1 cellular context compared by ENCODE assay signal in genomic region chr18:9102391-9103216, GRCh38.
A peak's percentile ranks its signal among the peaks of the same experiment; 100 is the strongest.
TF ChIP-seq lines count a peak whose summit lies in the region.

NDUFV2 (plus strand) TSS chr18:9102699; CDS start chr18:9102744, 45 bp downstream.

TF ChIP-seq in SK-N-SH, 30 proteins besides CTCF, POLR2A, EP300 and RAD21 (continued from another document):
- TF ChIP-seq PBX3 (IDR thresholded peaks at IDR 0.05) = no peak
- TF ChIP-seq USF2 (IDR thresholded peaks at IDR 0.05; ENCODE audit: borderline replicate concordance, low read depth, low read length) = no peak
- TF ChIP-seq EZH2phosphoT487 (IDR thresholded peaks at IDR 0.05; ENCODE audit: borderline replicate concordance, low read depth) = no peak
- peak; percentile 29; the same call in 1 of the 2 replicates for TF ChIP-seq NRF1 (IDR thresholded peaks at IDR 0.05; ENCODE audit: low read depth, low read length)
- TF ChIP-seq USF1 (IDR thresholded peaks at IDR 0.05; ENCODE audit: borderline replicate concordance, low read depth) = no peak
- TF ChIP-seq YY1 (IDR thresholded peaks at IDR 0.05; ENCODE audit: low read depth) = peak; percentile 90
- TF ChIP-seq FOXJ3 (CRISPR knock-in tag; IDR thresholded peaks at IDR 0.05) = no peak
